11 cellular contexts compared by ENCODE assay signal in the genomic region with DNA sequence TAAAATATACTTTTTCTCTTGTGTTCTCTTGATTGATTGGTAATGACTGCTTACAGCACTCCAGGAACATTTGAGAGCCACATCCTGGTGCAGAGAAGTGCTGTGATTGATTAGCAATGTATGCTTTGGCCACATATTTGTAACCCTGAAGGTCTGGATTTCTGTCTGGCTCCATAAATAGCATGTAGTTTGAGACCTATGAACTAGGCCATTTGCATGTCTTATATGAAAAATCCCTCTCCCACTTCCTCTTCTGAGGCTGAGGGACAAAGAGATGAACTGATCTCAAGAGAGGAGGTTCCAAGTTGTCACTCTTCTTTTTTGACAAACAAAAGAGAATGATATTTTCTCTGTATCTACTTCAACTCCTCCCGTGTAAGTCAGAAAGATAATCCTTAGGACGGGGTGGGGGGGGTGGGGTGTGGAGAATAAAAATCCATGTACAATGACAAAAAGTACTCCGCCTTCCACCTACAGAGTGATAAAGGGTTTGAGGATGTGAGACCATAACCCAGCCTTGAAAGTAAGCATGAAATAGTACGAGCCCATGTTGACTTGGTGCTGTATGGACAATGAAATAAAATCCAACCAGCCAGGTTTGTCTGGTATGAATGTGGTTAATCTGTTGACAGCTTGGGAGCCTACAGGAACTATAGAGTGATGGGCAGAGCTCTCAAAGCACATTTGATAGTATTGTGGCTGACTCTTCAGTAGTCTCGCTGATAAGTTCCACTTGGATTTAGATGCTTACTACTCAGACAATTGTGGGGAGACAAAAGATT. TPM values are rescaled to one million over a fixed set of nuclear protein-coding genes. Genes with fewer than 3 reads are reported as not detected.
DNase-seq lines count a peak whose midpoint lies in the region; ATAC-seq and TF ChIP-seq lines count a peak whose summit lies in the region.
"Had no signal": no experiment of that assay in that cellular context is flagged by ENCODE, and none has a peak within 500 bp of the region (broad histone marks: within the 10 kb centered on the region; RNA-seq: fewer than 3 reads in every experiment).

No MANE protein-coding gene starts in this region.

- H3K27me3 Mint-ChIP-seq in osteocyte (ENCODE audit: unreplicated experiment) = no peaks in the 10 kb centered on the region
- no peaks in the 10 kb centered on the region for H3K27me3 Mint-ChIP-seq in activated T-cell treated with anti-CD3 and anti-CD28 coated beads, Interleukin-2, amount 50 U/mL, for 24 hours
- H3K27me3 Mint-ChIP-seq: activated CD4-positive, alpha-beta T cell treated with anti-CD3 and anti-CD28 coated beads for 36 hours had no signal

- H3K4me3 Mint-ChIP-seq in osteocyte (ENCODE audit: unreplicated experiment) = no peak overlapping the region
- H3K4me3 Mint-ChIP-seq in activated T-cell treated with anti-CD3 and anti-CD28 coated beads, Interleukin-2, amount 50 U/mL, for 24 hours = no peak overlapping the region
- H3K4me3 Mint-ChIP-seq: activated CD4-positive, alpha-beta T cell treated with anti-CD3 and anti-CD28 coated beads for 36 hours had no signal

- ATAC-seq in GM18873 (IDR thresholded peaks at IDR 0.05; ENCODE audit: low FRiP score, unreplicated experiment) (peak; percentile 66), GM21723 (IDR thresholded peaks at IDR 0.05; ENCODE audit: unreplicated experiment) (peak; percentile 85), HG03442 (IDR thresholded peaks at IDR 0.05; ENCODE audit: unreplicated experiment) (peak; percentile 85)
- no peak for ATAC-seq in activated naive CD4-positive, alpha-beta T cell treated with anti-CD3 and anti-CD28 coated beads, Interleukin-2, amount 50 U/mL, for 72 hours
- ATAC-seq: activated CD4-positive, alpha-beta T cell treated with anti-CD3 and anti-CD28 coated beads for 36 hours; PC-3 had no signal

- H3K9me3 Mint-ChIP-seq in osteocyte (ENCODE audit: unreplicated experiment) = peaks cover 5% of the 10 kb centered on the region
- peaks cover 0 to 25% of the 10 kb centered on the region in 2 donors for H3K9me3 Mint-ChIP-seq in activated naive CD4-positive, alpha-beta T cell treated with anti-CD3 and anti-CD28 coated beads, Interleukin-2, amount 50 U/mL, for 72 hours
- H3K9me3 Mint-ChIP-seq in activated T-cell treated with anti-CD3 and anti-CD28 coated beads, Interleukin-2, amount 50 U/mL, for 24 hours = no peaks in the 10 kb centered on the region

- TF ChIP-seq CTCF in osteocyte (IDR thresholded peaks at IDR 0.05) = no peak

- peaks cover 25% of the 10 kb centered on the region for H3K4me1 Mint-ChIP-seq in osteocyte (ENCODE audit: unreplicated experiment)
- peaks cover 61% of the 10 kb centered on the region for H3K4me1 Mint-ChIP-seq in activated T-cell treated with anti-CD3 and anti-CD28 coated beads, Interleukin-2, amount 50 U/mL, for 24 hours (ENCODE audit: low read depth)

- peak overlapping the region; percentile 44 for H3K27ac Mint-ChIP-seq in osteocyte (ENCODE audit: unreplicated experiment)
- H3K27ac Mint-ChIP-seq in activated naive CD4-positive, alpha-beta T cell treated with anti-CD3 and anti-CD28 coated beads, Interleukin-2, amount 50 U/mL, for 72 hours = no peak overlapping the region
- no peak overlapping the region for H3K27ac Mint-ChIP-seq in activated T-cell treated with anti-CD3 and anti-CD28 coated beads, Interleukin-2, amount 50 U/mL, for 24 hours
- H3K27ac Mint-ChIP-seq: activated CD4-positive, alpha-beta T cell treated with anti-CD3 and anti-CD28 coated beads for 36 hours had no signal

- no peak for DNase-seq in osteocyte (ENCODE audit: extremely low spot score, unreplicated experiment)
- DNase-seq in activated naive CD4-positive, alpha-beta T cell treated with anti-CD3 and anti-CD28 coated beads, Interleukin-2, amount 50 U/mL, for 72 hours (ENCODE audit: low spot score in 2 of 2) = no peak
- no peak for DNase-seq in DMS79 (lab: John Stamatoyannopoulos, UW)
- no peak for DNase-seq in activated T-cell treated with anti-CD3 and anti-CD28 coated beads, Interleukin-2, amount 50 U/mL, for 24 hours
- DNase-seq: activated CD4-positive, alpha-beta T cell treated with anti-CD3 and anti-CD28 coated beads for 36 hours; activated naive CD4-positive, alpha-beta T cell treated with anti-CD3 and anti-CD28 coated beads, Interleukin-2, amount 50 U/mL, for 16 hours; dorsolateral prefrontal cortex; PC-3 had no signal

- H3K36me3 Mint-ChIP-seq in osteocyte (ENCODE audit: unreplicated experiment) = peaks cover 5% of the 10 kb centered on the region
- peaks cover 13 to 21% of the 10 kb centered on the region in 2 donors for H3K36me3 Mint-ChIP-seq in activated naive CD4-positive, alpha-beta T cell treated with anti-CD3 and anti-CD28 coated beads, Interleukin-2, amount 50 U/mL, for 72 hours
- no peaks in the 10 kb centered on the region for H3K36me3 Mint-ChIP-seq in activated T-cell treated with anti-CD3 and anti-CD28 coated beads, Interleukin-2, amount 50 U/mL, for 24 hours (ENCODE audit: low read depth)

RNA-seq across cellular contexts. Expression of a gene that starts 49.1 kb away (rescaled TPM):
- total RNA-seq in osteocyte = 283 and 309 TPM in 2 replicates
- total RNA-seq in activated naive CD4-positive, alpha-beta T cell treated with anti-CD3 and anti-CD28 coated beads, Interleukin-2, amount 50 U/mL, for 72 hours = 100 to 1,000 TPM; 321 to 381 TPM

Comparison
In these comparisons a context has a peak if more than half of its experiments do, and no peak if none do; other contexts are left out.
1. ATAC-seq: peak in GM18873 (single experiment), GM21723 (single experiment) and HG03442 (single experiment); none in activated naive CD4-positive, alpha-beta T cell treated with anti-CD3 and anti-CD28 coated beads, Interleukin-2, amount 50 U/mL, for 72 hours (0 of 2).